8 cellular contexts compared by ENCODE assay signal in genomic region chr4:149896428-149896827, GRCh38.
DNase-seq lines count a peak whose midpoint lies in the region; ATAC-seq, FAIRE-seq and TF ChIP-seq lines count a peak whose summit lies in the region.

No MANE protein-coding gene starts in this region.

- CTCF ChIA-PET in A673 (lab: Charles Lee): interaction anchor here (0.6 to 0.9 kb wide), 3 partner anchors 138 to 549 kb away, joined by 3 read pairs; no protein-coding TSS in a partner anchor

- H3K27me3 ChIP-seq in A673 (replicated peaks; ENCODE audit: insufficient read depth, low read depth, low read length, poor library complexity): no peaks in the 10 kb centered on the region
- no peaks in the 10 kb centered on the region for H3K27me3 ChIP-seq in heart right ventricle
- H3K27me3 ChIP-seq in ascending aorta: no peaks in the 10 kb centered on the region

- intact Hi-C loops in A673 (cut with micrococcal nuclease; ENCODE audit: unreplicated experiment) (loop anchor here (1.0 to 10.0 kb wide), 6 partner anchors 344 to 1914 kb away; partner anchors contain the start of gene NR3C2), heart right ventricle (cut with DNase I) (loop anchor here in 9 of 10 donors (2.0 to 10.0 kb wide), 5 partner anchors 344 to 526 kb away; no protein-coding TSS in a partner anchor), ascending aorta (cut with DNase I) (loop anchor here (5.0 kb wide), 1 partner anchor 524 kb away; no protein-coding TSS in a partner anchor)

- no peak overlapping the region for H3K27ac ChIP-seq in A673 (ENCODE audit: low read depth, low read length, poor library complexity, severe bottlenecking)
- H3K27ac ChIP-seq in heart right ventricle: no peak overlapping the region
- H3K27ac ChIP-seq in ascending aorta: no peak overlapping the region

- TF ChIP-seq CTCF in A673 (conservative IDR thresholded peaks at IDR 0.05; ENCODE audit: low read depth, low read length) (peak; percentile 73), heart right ventricle (IDR thresholded peaks at IDR 0.05) (peak in 7 of 9 donors; percentile 24 to 55 (median 38)), ascending aorta (IDR thresholded peaks at IDR 0.05) (peak in 1 of 3 experiments; percentile 38)

- BruUV-seq in A673 (replicated peaks; lab: Mats Ljungman, UMichigan): no TSS peak

- POLR2A ChIA-PET in A673 (lab: Charles Lee; ENCODE audit: low non-redundant PET): no interaction called here

- no peak overlapping the region for H3K4me3 ChIP-seq in A673 (ENCODE audit: low read depth, low read length, poor library complexity, severe bottlenecking)
- H3K4me3 ChIP-seq in heart right ventricle: no peak overlapping the region
- no peak overlapping the region for H3K4me3 ChIP-seq in ascending aorta

- FAIRE-seq in RCC 7860 (lab: Jason Lieb, UNC): no peak

- ATAC-seq in GM19351 (IDR thresholded peaks at IDR 0.05; ENCODE audit: unreplicated experiment): peak; percentile 58
- peak in 5 of 8 donors; percentile 38 to 67 (median 52) for ATAC-seq in heart right ventricle
- ATAC-seq in HG03432 (IDR thresholded peaks at IDR 0.05; ENCODE audit: unreplicated experiment): no peak

- H3K9me3 ChIP-seq in A673 (ENCODE audit: low read depth, low read length, poor library complexity, severe bottlenecking): no peaks in the 10 kb centered on the region
- peaks cover 0 to 6% (median 0%) of the 10 kb centered on the region in 11 donors for H3K9me3 ChIP-seq in heart right ventricle
- no peaks in the 10 kb centered on the region for H3K9me3 ChIP-seq in ascending aorta

- DNase-seq in A673 (ENCODE audit: low spot score): peak; percentile 87
- peak; percentile 8 for DNase-seq in RCC 7860 (ENCODE audit: low spot score)
- no peak for DNase-seq in heart right ventricle
- DNase-seq in SK-N-DZ (ENCODE audit: low spot score): no peak
- no peak for DNase-seq in NCI-H1436 treated with DMSO at 0.1 percent for 48 hours (lab: John Stamatoyannopoulos, UW)
- no peak for DNase-seq in ascending aorta (ENCODE audit: low spot score in 2 of 2)

- H3K4me1 ChIP-seq in A673 (ENCODE audit: insufficient read depth, low read length, poor library complexity, severe bottlenecking): peaks cover 17% of the 10 kb centered on the region
- no peaks in the 10 kb centered on the region for H3K4me1 ChIP-seq in heart right ventricle
- no peaks in the 10 kb centered on the region for H3K4me1 ChIP-seq in ascending aorta

- WGBS in heart right ventricle, 2 donors: 69 to 79% methylated on average over 1 of the region's 1 CpG

- H3K36me3 ChIP-seq in A673 (ENCODE audit: insufficient read depth, low read length, poor library complexity, severe bottlenecking) (no peaks in the 10 kb centered on the region), heart right ventricle (no peaks in the 10 kb centered on the region), ascending aorta (no peaks in the 10 kb centered on the region)

Comparison
In these comparisons a context has a peak if more than half of its experiments do, and no peak if none do; other contexts are left out.
1. DNase-seq: peak in A673 (single experiment) and RCC 7860 (single experiment); none in heart right ventricle (0 of 2), SK-N-DZ (single experiment), NCI-H1436 treated with DMSO at 0.1 percent for 48 hours (single experiment) and ascending aorta (0 of 2).